Comparison of ENCODE assay signal across 21 cellular contexts in genomic region chr1:63632110-63632509, GRCh38.
"Had no signal": no experiment of that assay in that cellular context is flagged by ENCODE, and none has a peak within 500 bp of the region (broad histone marks: within the 10 kb centered on the region; RNA-seq: fewer than 3 reads in every experiment).

No MANE protein-coding gene starts in this region.

- H3K27ac ChIP-seq: heart right ventricle, lower lobe of right lung, neural progenitor cell, sigmoid colon, upper lobe of right lung had no signal

- H3K4me3 ChIP-seq: heart right ventricle, lower lobe of right lung, neural progenitor cell, sigmoid colon, smooth muscle cell, upper lobe of right lung had no signal

- H3K4me3 Mint-ChIP-seq: activated B cell treated with CpG ODN at 0.5 μM for 24 hours; activated CD4-positive, alpha-beta memory T cell treated with anti-CD3 and anti-CD28 coated beads for 36 hours; activated CD4-positive, alpha-beta T cell treated with anti-CD3 and anti-CD28 coated beads for 36 hours; activated CD8-positive, alpha-beta memory T cell treated with anti-CD3 and anti-CD28 coated beads, Interleukin-2, amount 10 ng/mL, durations not matched to agents 7 days and 5 days; activated naive CD8-positive, alpha-beta T cell treated with anti-CD3 and anti-CD28 coated beads for 36 hours; naive thymus-derived CD4-positive, alpha-beta T cell; neural progenitor cell; T-helper 1 cell treated with Interleukin-12 subunit alpha and Interleukin-12 subunit beta and Interleukin-4 antibody, amounts not matched to agents 30 μg/mL and 1 μg/mL, for 36 hours had no signal

- DNase-seq: activated B cell treated with CpG ODN at 0.5 μM for 24 hours; activated CD4-positive, alpha-beta memory T cell treated with anti-CD3 and anti-CD28 coated beads for 36 hours; activated CD4-positive, alpha-beta T cell treated with anti-CD3 and anti-CD28 coated beads for 36 hours; activated CD8-positive, alpha-beta memory T cell treated with anti-CD3 and anti-CD28 coated beads, Interleukin-2, amount 10 ng/mL, durations not matched to agents 7 days and 5 days; activated naive CD8-positive, alpha-beta T cell treated with anti-CD3 and anti-CD28 coated beads for 36 hours; activated T-cell treated with anti-CD3 and anti-CD28 coated beads for 4 hours; cerebellar nuclear complex; cortex of kidney; foreskin fibroblast; heart right ventricle; kidney; lower lobe of right lung; naive thymus-derived CD4-positive, alpha-beta T cell; sigmoid colon; stimulated activated CD4-positive, alpha-beta T cell treated with anti-CD3 and anti-CD28 coated beads, Interleukin-2, amount 100 ng/mL, for 48 hours; stimulated activated naive CD4-positive, alpha-beta T cell; upper lobe of right lung had no signal

- H3K27me3 Mint-ChIP-seq: activated B cell treated with CpG ODN at 0.5 μM for 24 hours; activated CD4-positive, alpha-beta memory T cell treated with anti-CD3 and anti-CD28 coated beads for 36 hours; activated CD4-positive, alpha-beta T cell treated with anti-CD3 and anti-CD28 coated beads for 36 hours; activated CD8-positive, alpha-beta memory T cell treated with anti-CD3 and anti-CD28 coated beads, Interleukin-2, amount 10 ng/mL, durations not matched to agents 7 days and 5 days; activated naive CD8-positive, alpha-beta T cell treated with anti-CD3 and anti-CD28 coated beads for 36 hours; naive thymus-derived CD4-positive, alpha-beta T cell had no signal

- H3K9me3 ChIP-seq: heart right ventricle, lower lobe of right lung, sigmoid colon, upper lobe of right lung had no signal

- H3K27me3 ChIP-seq: heart right ventricle, neural progenitor cell, sigmoid colon, upper lobe of right lung had no signal

- H3K4me1 ChIP-seq: lower lobe of right lung, upper lobe of right lung had no signal

- H3K9ac ChIP-seq: neural progenitor cell had no signal

- ATAC-seq: activated CD4-positive, alpha-beta T cell treated with anti-CD3 and anti-CD28 coated beads for 36 hours; activated CD8-positive, alpha-beta memory T cell treated with anti-CD3 and anti-CD28 coated beads, Interleukin-2, amount 10 ng/mL, durations not matched to agents 7 days and 5 days; heart right ventricle; left lobe of liver; lower lobe of right lung; naive thymus-derived CD4-positive, alpha-beta T cell; upper lobe of right lung had no signal

- H3K36me3 ChIP-seq: neural progenitor cell had no signal

- H3K27ac Mint-ChIP-seq: activated B cell treated with CpG ODN at 0.5 μM for 24 hours; activated CD4-positive, alpha-beta memory T cell treated with anti-CD3 and anti-CD28 coated beads for 36 hours; activated CD4-positive, alpha-beta T cell treated with anti-CD3 and anti-CD28 coated beads for 36 hours; activated CD8-positive, alpha-beta memory T cell treated with anti-CD3 and anti-CD28 coated beads, Interleukin-2, amount 10 ng/mL, durations not matched to agents 7 days and 5 days; activated naive CD8-positive, alpha-beta T cell treated with anti-CD3 and anti-CD28 coated beads for 36 hours; naive thymus-derived CD4-positive, alpha-beta T cell; neural progenitor cell; T-helper 1 cell treated with Interleukin-12 subunit alpha and Interleukin-12 subunit beta and Interleukin-4 antibody, amounts not matched to agents 30 μg/mL and 1 μg/mL, for 36 hours had no signal

- H3K9me3 Mint-ChIP-seq: activated B cell treated with CpG ODN at 0.5 μM for 24 hours; activated CD4-positive, alpha-beta memory T cell treated with anti-CD3 and anti-CD28 coated beads for 36 hours; activated naive CD8-positive, alpha-beta T cell treated with anti-CD3 and anti-CD28 coated beads for 36 hours; naive thymus-derived CD4-positive, alpha-beta T cell; neural progenitor cell; T-helper 1 cell treated with Interleukin-12 subunit alpha and Interleukin-12 subunit beta and Interleukin-4 antibody, amounts not matched to agents 30 μg/mL and 1 μg/mL, for 36 hours had no signal

- H3K4me1 Mint-ChIP-seq: activated B cell treated with CpG ODN at 0.5 μM for 24 hours had no signal
